32 cellular contexts compared by ENCODE assay signal in the genomic region with DNA sequence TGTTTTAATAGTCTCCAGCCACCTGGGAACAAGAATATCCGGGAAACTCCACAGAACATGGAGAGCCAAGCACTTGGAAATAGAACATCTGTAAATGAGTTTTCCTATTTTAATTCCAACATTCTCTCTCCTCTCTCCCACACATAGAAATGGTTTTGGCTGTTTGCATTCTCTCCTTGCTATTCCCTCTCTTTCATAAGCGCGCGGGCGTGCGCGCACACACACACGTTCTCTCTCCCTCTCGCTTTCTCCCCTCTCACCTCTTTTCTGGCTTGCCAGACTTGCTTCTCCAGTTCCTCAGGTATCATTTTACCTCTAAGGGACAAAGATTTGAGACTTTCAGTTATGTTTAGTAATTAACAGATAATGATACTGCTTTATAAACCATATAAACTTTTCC. TPM values are rescaled to one million over a fixed set of nuclear protein-coding genes. Genes with fewer than 3 reads are reported as not detected.
"Had no signal": no experiment of that assay in that cellular context is flagged by ENCODE, and none has a peak within 500 bp of the region (broad histone marks: within the 10 kb centered on the region; RNA-seq: fewer than 3 reads in every experiment).

No MANE protein-coding gene starts in this region.

- H3K4me3 Mint-ChIP-seq: activated CD4-positive, alpha-beta memory T cell treated with anti-CD3 and anti-CD28 coated beads for 36 hours; activated CD4-positive, alpha-beta T cell treated with anti-CD3 and anti-CD28 coated beads for 36 hours; activated CD4-positive, alpha-beta T cell treated with anti-CD3 and anti-CD28 coated beads, Interleukin-2, amount 10 ng/mL, durations not matched to agents 24 days and 14 days; activated CD8-positive, alpha-beta memory T cell treated with anti-CD3 and anti-CD28 coated beads, Interleukin-2, amount 10 ng/mL, durations not matched to agents 7 days and 5 days; activated CD8-positive, alpha-beta T cell treated with anti-CD3 and anti-CD28 coated beads, Interleukin-2, amount 10 ng/mL, durations not matched to agents 7 days and 5 days; activated naive CD4-positive, alpha-beta T cell treated with anti-CD3 and anti-CD28 coated beads for 36 hours; activated naive CD4-positive, alpha-beta T cell treated with anti-CD3 and anti-CD28 coated beads, Interleukin-2, amount 50 U/mL, for 24 hours; activated naive CD8-positive, alpha-beta T cell treated with anti-CD3 and anti-CD28 coated beads for 36 hours; activated naive CD8-positive, alpha-beta T cell treated with anti-CD3 and anti-CD28 coated beads, Interleukin-2, amount 50 U/mL, for 24 hours; activated T-helper 1 cell treated with anti-CD3 and anti-CD28 coated beads, Interleukin-12 subunit alpha, Interleukin-12 subunit beta, Interleukin-2, Interleukin-4 antibody, amounts not matched to agents 30 ng/mL and 10 ng/mL and 1 ng/mL, durations not matched to agents 14 hours and 24 hours and 36 hours had no signal

- H3K27ac Mint-ChIP-seq: activated CD4-positive, alpha-beta memory T cell treated with anti-CD3 and anti-CD28 coated beads for 36 hours; activated CD4-positive, alpha-beta T cell treated with anti-CD3 and anti-CD28 coated beads for 36 hours; activated CD4-positive, alpha-beta T cell treated with anti-CD3 and anti-CD28 coated beads, Interleukin-2, amount 10 ng/mL, durations not matched to agents 24 days and 14 days; activated CD8-positive, alpha-beta memory T cell treated with anti-CD3 and anti-CD28 coated beads, Interleukin-2, amount 10 ng/mL, durations not matched to agents 7 days and 5 days; activated CD8-positive, alpha-beta T cell treated with anti-CD3 and anti-CD28 coated beads, Interleukin-2, amount 10 ng/mL, durations not matched to agents 7 days and 5 days; activated naive CD4-positive, alpha-beta T cell treated with anti-CD3 and anti-CD28 coated beads for 36 hours; activated naive CD4-positive, alpha-beta T cell treated with anti-CD3 and anti-CD28 coated beads, Interleukin-2, amount 50 U/mL, for 24 hours; activated naive CD8-positive, alpha-beta T cell treated with anti-CD3 and anti-CD28 coated beads for 36 hours; activated naive CD8-positive, alpha-beta T cell treated with anti-CD3 and anti-CD28 coated beads, Interleukin-2, amount 50 U/mL, for 24 hours; activated T-helper 1 cell treated with anti-CD3 and anti-CD28 coated beads, Interleukin-12 subunit alpha, Interleukin-12 subunit beta, Interleukin-2, Interleukin-4 antibody, amounts not matched to agents 30 ng/mL and 10 ng/mL and 1 ng/mL, durations not matched to agents 14 hours and 24 hours and 36 hours; activated T-helper 2 cell treated with anti-CD3 and anti-CD28 coated beads, Interferon-gamma antibody, Interleukin-2, Interleukin-4, amounts not matched to agents 10 μg/mL and 5 μg/mL and 100 μg/mL, durations not matched to agents 14 hours and 24 hours and 36 hours had no signal

- H3K36me3 Mint-ChIP-seq: activated CD4-positive, alpha-beta memory T cell treated with anti-CD3 and anti-CD28 coated beads for 36 hours; activated naive CD4-positive, alpha-beta T cell treated with anti-CD3 and anti-CD28 coated beads, Interleukin-2, amount 50 U/mL, for 24 hours; activated naive CD8-positive, alpha-beta T cell treated with anti-CD3 and anti-CD28 coated beads for 36 hours had no signal

- H3K4me1 Mint-ChIP-seq: activated naive CD4-positive, alpha-beta T cell treated with anti-CD3 and anti-CD28 coated beads, Interleukin-2, amount 50 U/mL, for 24 hours had no signal

- DNase-seq: activated CD4-positive, alpha-beta memory T cell treated with anti-CD3 and anti-CD28 coated beads for 36 hours; activated CD4-positive, alpha-beta T cell treated with anti-CD3 and anti-CD28 coated beads for 36 hours; activated CD4-positive, alpha-beta T cell treated with anti-CD3 and anti-CD28 coated beads, Interleukin-2, amount 10 ng/mL, durations not matched to agents 24 days and 14 days; activated CD4-positive, CD25-positive, alpha-beta regulatory T cell; activated CD4-positive, CD25-positive, alpha-beta regulatory T cell treated with anti-CD3 and anti-CD28 coated beads, Interleukin-2, amount 50 U/mL, for 72 hours; activated CD8-positive, alpha-beta memory T cell treated with anti-CD3 and anti-CD28 coated beads, Interleukin-2, amount 10 ng/mL, durations not matched to agents 7 days and 5 days; activated CD8-positive, alpha-beta memory T cell treated with anti-CD3 and anti-CD28 coated beads, Interleukin-2, amount 50 U/mL, for 4 hours; activated CD8-positive, alpha-beta T cell treated with anti-CD3 and anti-CD28 coated beads, Interleukin-2, amount 10 ng/mL, durations not matched to agents 7 days and 5 days; activated effector memory CD4-positive, alpha-beta T cell treated with anti-CD3 and anti-CD28 coated beads, Interleukin-2, amount 50 U/mL, for 16 hours; activated naive CD4-positive, alpha-beta T cell treated with anti-CD3 and anti-CD28 coated beads for 36 hours; activated naive CD8-positive, alpha-beta T cell treated with anti-CD3 and anti-CD28 coated beads for 36 hours; activated naive CD8-positive, alpha-beta T cell treated with anti-CD3 and anti-CD28 coated beads, Interleukin-2, amount 50 U/mL, for 24 hours; activated T-cell treated with anti-CD3 and anti-CD28 coated beads, Interleukin-2, amount 50 U/mL, for 1 hour; activated T-cell treated with anti-CD3 and anti-CD28 coated beads, Interleukin-2, amount 50 U/mL, for 48 hours; adrenal gland; aorta; body of pancreas; central memory CD4-positive, alpha-beta T cell; cerebellar nuclear complex; colonic mucosa; effector CD8-positive, alpha-beta T cell; esophagus squamous epithelium; foreskin melanocyte; T-helper 2 cell had no signal

- ATAC-seq: activated CD4-positive, alpha-beta T cell treated with anti-CD3 and anti-CD28 coated beads for 36 hours; activated CD8-positive, alpha-beta memory T cell treated with anti-CD3 and anti-CD28 coated beads, Interleukin-2, amount 10 ng/mL, durations not matched to agents 7 days and 5 days; activated CD8-positive, alpha-beta T cell treated with anti-CD3 and anti-CD28 coated beads, Interleukin-2, amount 10 ng/mL, durations not matched to agents 7 days and 5 days; activated naive CD8-positive, alpha-beta T cell treated with anti-CD3 and anti-CD28 coated beads, Interleukin-2, amount 50 U/mL, for 24 hours; body of pancreas; gastroesophageal sphincter had no signal

- H3K9me3 Mint-ChIP-seq: activated CD4-positive, alpha-beta memory T cell treated with anti-CD3 and anti-CD28 coated beads for 36 hours; activated naive CD4-positive, alpha-beta T cell treated with anti-CD3 and anti-CD28 coated beads for 36 hours; activated naive CD4-positive, alpha-beta T cell treated with anti-CD3 and anti-CD28 coated beads, Interleukin-2, amount 50 U/mL, for 24 hours; activated naive CD8-positive, alpha-beta T cell treated with anti-CD3 and anti-CD28 coated beads for 36 hours; activated naive CD8-positive, alpha-beta T cell treated with anti-CD3 and anti-CD28 coated beads, Interleukin-2, amount 50 U/mL, for 24 hours; activated T-helper 1 cell treated with anti-CD3 and anti-CD28 coated beads, Interleukin-12 subunit alpha, Interleukin-12 subunit beta, Interleukin-2, Interleukin-4 antibody, amounts not matched to agents 30 ng/mL and 10 ng/mL and 1 ng/mL, durations not matched to agents 14 hours and 24 hours and 36 hours; activated T-helper 2 cell treated with anti-CD3 and anti-CD28 coated beads, Interferon-gamma antibody, Interleukin-2, Interleukin-4, amounts not matched to agents 10 μg/mL and 5 μg/mL and 100 μg/mL, durations not matched to agents 14 hours and 24 hours and 36 hours had no signal

RNA-seq across cellular contexts. Expression of gene GADL1, which starts 50.5 kb away (rescaled TPM):
- total RNA-seq: activated CD4-positive, alpha-beta memory T cell treated with anti-CD3 and anti-CD28 coated beads for 36 hours; activated CD4-positive, alpha-beta T cell treated with anti-CD3 and anti-CD28 coated beads for 36 hours; activated CD4-positive, alpha-beta T cell treated with anti-CD3 and anti-CD28 coated beads, Interleukin-2, amount 10 ng/mL, durations not matched to agents 24 days and 14 days; activated CD8-positive, alpha-beta memory T cell treated with anti-CD3 and anti-CD28 coated beads for 36 hours; activated CD8-positive, alpha-beta memory T cell treated with anti-CD3 and anti-CD28 coated beads, Interleukin-2, amount 10 ng/mL, durations not matched to agents 7 days and 5 days; activated CD8-positive, alpha-beta T cell treated with anti-CD3 and anti-CD28 coated beads, Interleukin-2, amount 10 ng/mL, durations not matched to agents 7 days and 5 days; activated naive CD4-positive, alpha-beta T cell treated with anti-CD3 and anti-CD28 coated beads for 36 hours; activated naive CD8-positive, alpha-beta T cell treated with anti-CD3 and anti-CD28 coated beads for 36 hours; activated T-helper 1 cell treated with anti-CD3 and anti-CD28 coated beads, Interleukin-12 subunit alpha, Interleukin-12 subunit beta, Interleukin-2, Interleukin-4 antibody, amounts not matched to agents 30 ng/mL and 10 ng/mL and 1 ng/mL, durations not matched to agents 14 hours and 24 hours and 36 hours; activated T-helper 2 cell treated with anti-CD3 and anti-CD28 coated beads, Interferon-gamma antibody, Interleukin-2, Interleukin-4, amounts not matched to agents 10 μg/mL and 5 μg/mL and 100 μg/mL, durations not matched to agents 14 hours and 24 hours and 36 hours; body of pancreas; colonic mucosa; endothelial cell of umbilical vein; esophagus squamous epithelium; fibroblast of villous mesenchyme; T-helper 1 cell treated with Interleukin-12 subunit alpha and Interleukin-12 subunit beta and Interleukin-4 antibody, amounts not matched to agents 30 ng/mL and 1 ng/mL, for 36 hours had no signal
